ENCODE assay signal across 12 cellular contexts in genomic region chr7:135232720-135233119, GRCh38. TPM values are rescaled to one million over a fixed set of nuclear protein-coding genes. Genes with fewer than 3 reads are reported as not detected.
A peak's percentile ranks its signal among the peaks of the same experiment; 100 is the strongest.
DNase-seq lines count a peak whose midpoint lies in the region; ATAC-seq and TF ChIP-seq lines count a peak whose summit lies in the region.
"Had no signal": no experiment of that assay in that cellular context is flagged by ENCODE, and none has a peak within 500 bp of the region (broad histone marks: within the 10 kb centered on the region; RNA-seq: fewer than 3 reads in every experiment).

No MANE protein-coding gene starts in this region.

- no peaks in the 10 kb centered on the region for H4K20me1 ChIP-seq in neural progenitor cell (ENCODE audit: low read depth)

- CTCF ChIA-PET in activated CD8-positive, alpha-beta memory T cell treated with anti-CD3 and anti-CD28 coated beads, Interleukin-2, amount 10 ng/mL, durations not matched to agents 7 days and 5 days (lab: Charles Lee): no interaction called here

- no peak for ATAC-seq in activated CD8-positive, alpha-beta memory T cell treated with anti-CD3 and anti-CD28 coated beads, Interleukin-2, amount 10 ng/mL, durations not matched to agents 7 days and 5 days
- no peak for ATAC-seq in HG03196 (IDR thresholded peaks at IDR 0.05; ENCODE audit: unreplicated experiment)
- ATAC-seq: effector memory CD8-positive, alpha-beta T cell had no signal

- no peaks in the 10 kb centered on the region for H3K36me3 ChIP-seq in neural progenitor cell

- H3K36me3 Mint-ChIP-seq in activated CD8-positive, alpha-beta memory T cell treated with anti-CD3 and anti-CD28 coated beads, Interleukin-2, amount 10 ng/mL, durations not matched to agents 7 days and 5 days: no peaks in the 10 kb centered on the region
- no peaks in the 10 kb centered on the region for H3K36me3 Mint-ChIP-seq in neural progenitor cell
- H3K36me3 Mint-ChIP-seq: naive B cell had no signal

- H3K4me3 ChIP-seq in WI38 (ENCODE audit: low read depth, low read length): no peak overlapping the region
- no peak overlapping the region for H3K4me3 ChIP-seq in neural progenitor cell

- TF ChIP-seq CTCF in LNCAP (IDR thresholded peaks at IDR 0.05) (peak; percentile 26; the same call in 1 of the 2 replicates), WI38 (IDR thresholded peaks at IDR 0.05; ENCODE audit: low read depth, low read length) (0 out of 2 replicates have a peak, but pooled peaks have one; percentile 9), neural progenitor cell (IDR thresholded peaks at IDR 0.05) (peak; percentile 38)

- no peaks in the 10 kb centered on the region for H3K4me1 ChIP-seq in neural progenitor cell

- H3K9me3 ChIP-seq in neural progenitor cell (ENCODE audit: low read depth): no peaks in the 10 kb centered on the region

- no peak overlapping the region for H3K9ac ChIP-seq in neural progenitor cell

- H3K27ac Mint-ChIP-seq in activated CD8-positive, alpha-beta memory T cell treated with anti-CD3 and anti-CD28 coated beads, Interleukin-2, amount 10 ng/mL, durations not matched to agents 7 days and 5 days: no peak overlapping the region
- no peak overlapping the region for H3K27ac Mint-ChIP-seq in neural progenitor cell
- H3K27ac Mint-ChIP-seq: effector memory CD8-positive, alpha-beta T cell had no signal

- no peaks in the 10 kb centered on the region for H3F3A ChIP-seq in neural progenitor cell (ENCODE audit: low read depth)

- H3K27me3 ChIP-seq in neural progenitor cell: no peaks in the 10 kb centered on the region

- no peaks in the 10 kb centered on the region for H3K27me3 Mint-ChIP-seq in activated CD8-positive, alpha-beta memory T cell treated with anti-CD3 and anti-CD28 coated beads, Interleukin-2, amount 10 ng/mL, durations not matched to agents 7 days and 5 days
- peaks cover 10% of the 10 kb centered on the region for H3K27me3 Mint-ChIP-seq in neural progenitor cell (ENCODE audit: insufficient read depth, low read depth)

- H3K79me2 ChIP-seq in neural progenitor cell (ENCODE audit: low read depth): no peaks in the 10 kb centered on the region

- DNase-seq in activated CD8-positive, alpha-beta memory T cell treated with anti-CD3 and anti-CD28 coated beads for 24 hours: peak; percentile 56
- no peak for DNase-seq in activated CD8-positive, alpha-beta memory T cell treated with anti-CD3 and anti-CD28 coated beads, Interleukin-2, amount 10 ng/mL, durations not matched to agents 7 days and 5 days
- peak; percentile 26 for DNase-seq in neural progenitor cell (ENCODE audit: low spot score)
- DNase-seq in activated CD8-positive, alpha-beta memory T cell treated with anti-CD3 and anti-CD28 coated beads, Interleukin-2, amount 50 U/mL, for 48 hours: no peak
- no peak for DNase-seq in NCI-H1417 (lab: John Stamatoyannopoulos, UW)
- DNase-seq: anterior cingulate cortex; effector memory CD8-positive, alpha-beta T cell; naive B cell; NCI-H2029 treated with DMSO at 0.1 percent for 48 hours had no signal

- no peak overlapping the region for H3K4me2 ChIP-seq in neural progenitor cell

- H3K4me3 Mint-ChIP-seq in activated CD8-positive, alpha-beta memory T cell treated with anti-CD3 and anti-CD28 coated beads, Interleukin-2, amount 10 ng/mL, durations not matched to agents 7 days and 5 days: no peak overlapping the region
- H3K4me3 Mint-ChIP-seq in neural progenitor cell: no peak overlapping the region
- H3K4me3 Mint-ChIP-seq: effector memory CD8-positive, alpha-beta T cell; naive B cell had no signal

- no peaks in the 10 kb centered on the region for H3K9me3 Mint-ChIP-seq in activated CD8-positive, alpha-beta memory T cell treated with anti-CD3 and anti-CD28 coated beads, Interleukin-2, amount 10 ng/mL, durations not matched to agents 7 days and 5 days (ENCODE audit: low read depth)
- H3K9me3 Mint-ChIP-seq in neural progenitor cell: no peaks in the 10 kb centered on the region
- H3K9me3 Mint-ChIP-seq: effector memory CD8-positive, alpha-beta T cell had no signal

- no peak overlapping the region for H3K27ac ChIP-seq in neural progenitor cell

- H3K4me1 Mint-ChIP-seq in activated CD8-positive, alpha-beta memory T cell treated with anti-CD3 and anti-CD28 coated beads, Interleukin-2, amount 10 ng/mL, durations not matched to agents 7 days and 5 days: peaks cover 7% of the 10 kb centered on the region
- H3K4me1 Mint-ChIP-seq in neural progenitor cell: peaks cover 7% of the 10 kb centered on the region

- H2AFZ ChIP-seq in neural progenitor cell (replicated peaks): no peak overlapping the region

RNA-seq across cellular contexts. Expression of gene STRA8, which starts 0.9 kb away (rescaled TPM):
- total RNA-seq in activated CD8-positive, alpha-beta memory T cell treated with anti-CD3 and anti-CD28 coated beads, Interleukin-2, amount 10 ng/mL, durations not matched to agents 7 days and 5 days: not detected
- total RNA-seq in neural progenitor cell (ENCODE audit: low replicate concordance): not detected in 2 replicates

RNA-seq across cellular contexts. Expression of gene WDR91, which starts 21.4 kb away (rescaled TPM):
- 10 to 100 TPM in 1 of 2 experiments, 1 to 10 TPM in 1; 9.3 to 25.9 TPM for total RNA-seq in activated CD8-positive, alpha-beta memory T cell treated with anti-CD3 and anti-CD28 coated beads, Interleukin-2, amount 10 ng/mL, durations not matched to agents 7 days and 5 days
- total RNA-seq in neural progenitor cell (ENCODE audit: low replicate concordance): 5.4 and 7.2 TPM in 2 replicates

Comparison
In these comparisons a context has a peak if more than half of its experiments do, and no peak if none do; other contexts are left out.
1. DNase-seq: peak in activated CD8-positive, alpha-beta memory T cell treated with anti-CD3 and anti-CD28 coated beads for 24 hours (single experiment) and neural progenitor cell (single experiment); none in activated CD8-positive, alpha-beta memory T cell treated with anti-CD3 and anti-CD28 coated beads, Interleukin-2, amount 10 ng/mL, durations not matched to agents 7 days and 5 days (single experiment), activated CD8-positive, alpha-beta memory T cell treated with anti-CD3 and anti-CD28 coated beads, Interleukin-2, amount 50 U/mL, for 48 hours (single experiment) and NCI-H1417 (0 of 3).
2. Peak in every context shown above with its lines, with median percentiles within 50 percentile points of each other: CTCF ChIP-seq.